34 cellular contexts compared by ENCODE assay signal in the genomic region with DNA sequence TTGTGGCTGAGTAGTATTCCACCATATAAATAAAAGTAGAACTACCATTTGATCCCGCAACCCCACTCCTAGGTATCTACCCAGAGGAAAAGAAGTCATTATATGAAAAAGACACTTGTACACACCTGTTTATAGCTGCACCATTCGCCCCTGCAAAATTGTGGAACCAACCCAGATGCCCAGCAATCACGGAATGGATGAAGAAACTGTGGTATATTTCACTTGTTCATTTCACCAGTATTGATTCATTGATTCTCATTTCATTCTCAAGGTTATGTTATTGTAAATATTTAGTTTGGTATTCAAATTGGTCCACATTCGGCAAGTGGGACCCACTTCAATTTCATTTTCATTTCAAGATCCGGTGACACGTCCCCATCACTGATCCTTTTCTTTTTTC.
"Had no signal": no experiment of that assay in that cellular context is flagged by ENCODE, and none has a peak within 500 bp of the region (broad histone marks: within the 10 kb centered on the region; RNA-seq: fewer than 3 reads in every experiment).

No MANE protein-coding gene starts in this region.

- H3K4me3 ChIP-seq: MG63 had no signal

- H3K9ac ChIP-seq: KMS-11 had no signal

- H3K4me2 ChIP-seq: KMS-11 had no signal

- DNase-seq: Karpas-422, Kasumi-1, MG63, MV-4-11, NCI-H1048, NCI-H1092, NCI-H1092 treated with DMSO at 0.1 percent for 48 hours, NCI-H1105, NCI-H1105 treated with DMSO at 0.1 percent for 48 hours, NCI-H1417, NCI-H1417 treated with DMSO at 0.1 percent for 48 hours, NCI-H1436, NCI-H1436 treated with DMSO at 0.1 percent for 48 hours, NCI-H146, NCI-H1694, NCI-H1694 treated with DMSO at 0.1 percent for 48 hours, NCI-H187, NCI-H187 treated with DMSO at 0.1 percent for 48 hours, NCI-H1930, NCI-H2029, NCI-H2029 treated with DMSO at 0.1 percent for 48 hours, NCI-H2081, NCI-H2081 treated with DMSO at 0.1 percent for 48 hours, NCI-H2107, NCI-H2171, NCI-H2171 treated with DMSO at 0.1 percent for 48 hours, NCI-H2227 treated with DMSO at 0.1 percent for 48 hours, NCI-H226, NCI-H345, NCI-H446, NCI-H510A, NCI-H510A treated with DMSO at 0.1 percent for 48 hours, NCI-H524 had no signal

- H3K9me3 ChIP-seq: MG63 had no signal

- H3K36me3 ChIP-seq: MG63 had no signal

- H3K27ac ChIP-seq: KMS-11 had no signal
